ENCODE assay signal across 9 cellular contexts in the genomic region with DNA sequence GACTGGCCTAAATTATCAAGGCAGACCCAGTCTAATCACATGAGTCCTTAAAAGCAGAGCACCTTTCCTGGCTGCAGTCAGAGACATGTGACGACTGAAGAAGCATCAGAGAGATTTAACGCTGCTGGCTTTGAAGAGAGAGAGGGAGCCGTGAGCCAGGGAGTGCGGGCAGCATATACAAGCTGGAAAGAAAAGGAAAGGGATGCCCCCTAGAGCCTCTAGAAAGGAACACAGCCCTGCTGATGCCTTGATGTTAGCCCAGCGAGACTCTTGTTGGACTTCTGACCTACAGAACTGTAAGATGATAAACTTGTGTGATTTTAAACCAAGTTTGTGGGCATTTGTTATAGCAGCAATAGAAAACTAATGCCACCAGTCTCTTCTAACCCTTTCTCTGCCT. TPM values are rescaled to one million over a fixed set of nuclear protein-coding genes. Genes with fewer than 3 reads are reported as not detected.
DNase-seq lines count a peak whose midpoint lies in the region; ATAC-seq and TF ChIP-seq lines count a peak whose summit lies in the region.
"Had no signal": no experiment of that assay in that cellular context is flagged by ENCODE, and none has a peak within 500 bp of the region (broad histone marks: within the 10 kb centered on the region; RNA-seq: fewer than 3 reads in every experiment).

No MANE protein-coding gene starts in this region.

- POLR2A ChIA-PET in HCT116 (lab: Charles Lee): no interaction called here

- no TSS peak for BruUV-seq in HCT116 (replicated peaks; lab: Mats Ljungman, UMichigan)

- intact Hi-C loops in HCT116 (cut with micrococcal nuclease): no loop called here

- TF ChIP-seq CTCF in DOHH2 (IDR thresholded peaks at IDR 0.05; ENCODE audit: low read depth, low read length, poor library complexity, severe bottlenecking) (peak; percentile 45), HCT116 (IDR thresholded peaks at IDR 0.05 in 2 of 3, conservative IDR thresholded peaks at IDR 0.05 in 1 of 3; ENCODE audit: borderline replicate concordance in 1 of 3, insufficient read depth in 1 of 3, low read depth in 2 of 3, low read length in 2 of 3) (peak; percentile 24 to 47 (median 40); a peak in 4 of 6 replicates)

- H3K79me2 ChIP-seq in DOHH2 (ENCODE audit: control insufficient read depth, low read length) (no peaks in the 10 kb centered on the region), HCT116 (ENCODE audit: insufficient read depth, low read length) (no peaks in the 10 kb centered on the region)

- H4K20me1 ChIP-seq in DOHH2 (ENCODE audit: control insufficient read depth, insufficient read depth, low read depth, low read length) (no peaks in the 10 kb centered on the region), HCT116 (ENCODE audit: insufficient read depth) (no peaks in the 10 kb centered on the region)

- H2AFZ ChIP-seq in HCT116 (ENCODE audit: low read depth, low read length, poor library complexity, severe bottlenecking): no peak overlapping the region

- no peak overlapping the region for H3K4me2 ChIP-seq in DOHH2 (ENCODE audit: low read length)
- H3K4me2 ChIP-seq in HCT116 (ENCODE audit: low read length): no peak overlapping the region

- no peaks in the 10 kb centered on the region for H3K9me2 ChIP-seq in DOHH2 (replicated peaks; ENCODE audit: control insufficient read depth, low read length)
- no peaks in the 10 kb centered on the region for H3K9me2 ChIP-seq in HCT116 (ENCODE audit: insufficient read depth)

- peak; percentile 52 for TF ChIP-seq RAD21 in HCT116 (IDR thresholded peaks at IDR 0.05; ENCODE audit: low read depth)

- H3K9ac ChIP-seq in HCT116 (ENCODE audit: low read length): no peak overlapping the region

- no peaks in the 10 kb centered on the region for H3K4me1 ChIP-seq in DOHH2 (ENCODE audit: control insufficient read depth, low read length)
- no peaks in the 10 kb centered on the region for H3K4me1 ChIP-seq in HCT116 (ENCODE audit: control insufficient read depth in 1 of 2, insufficient read depth in 2 of 2, low read length in 2 of 2)

- DNase-seq in HCT116 (ENCODE audit: low read depth, low spot score) (peak; percentile 2), SK-N-DZ (ENCODE audit: low spot score) (peak; percentile 1), iPS-NIHi11 (ENCODE audit: low spot score) (peak; percentile 10), substantia nigra (lab: John Stamatoyannopoulos, UW) (no peak)
- no peak for DNase-seq in activated CD8-positive, alpha-beta memory T cell treated with anti-CD3 and anti-CD28 coated beads for 24 hours
- DNase-seq: NCI-H524 treated with DMSO at 0.1 percent for 48 hours had no signal

- TF ChIP-seq POLR2A in HCT116 (IDR thresholded peaks at IDR 0.05; ENCODE audit: borderline replicate concordance, extremely low read depth, insufficient read depth, insufficient read length): no peak

- no peak overlapping the region for H3K27ac ChIP-seq in DOHH2 (ENCODE audit: low read depth, low read length)
- no peak overlapping the region for H3K27ac ChIP-seq in HCT116 (ENCODE audit: low read depth, low read length)
- no peak overlapping the region for H3K27ac ChIP-seq in substantia nigra (ENCODE audit: low read depth, low read length, poor library complexity, severe bottlenecking)

- H3F3A ChIP-seq in DOHH2 (ENCODE audit: control insufficient read depth, insufficient read depth): no peaks in the 10 kb centered on the region

- no peak overlapping the region for H3K4me3 ChIP-seq in DOHH2 (ENCODE audit: low read length)
- no peak overlapping the region for H3K4me3 ChIP-seq in HCT116 (replicated peaks in 1 of 2; ENCODE audit: low read depth in 1 of 2, low read length in 2 of 2)

- ATAC-seq in HCT116: peak; percentile 88
- no peak for ATAC-seq in HG02642 (IDR thresholded peaks at IDR 0.05; ENCODE audit: poor library complexity, unreplicated experiment)
- no peak for ATAC-seq in HG02623 (IDR thresholded peaks at IDR 0.05; ENCODE audit: unreplicated experiment)

- H3K27me3 ChIP-seq in DOHH2 (ENCODE audit: control insufficient read depth, low read length): no peaks in the 10 kb centered on the region
- H3K27me3 ChIP-seq in HCT116 (ENCODE audit: insufficient read depth, low read length): no peaks in the 10 kb centered on the region

- H3K36me3 ChIP-seq in DOHH2 (ENCODE audit: control insufficient read depth, low read length) (peaks cover 20% of the 10 kb centered on the region), HCT116 (ENCODE audit: control insufficient read depth in 1 of 2, insufficient read depth in 2 of 2, low read length in 2 of 2) (0 out of 4 replicates have a peak, but pooled peaks cover 0 to 4% of the 10 kb centered on the region in 2 experiments)

- CTCF ChIA-PET in HCT116 (lab: Charles Lee): no interaction called here

- RAD21 ChIA-PET in HCT116 (lab: Charles Lee; ENCODE audit: low non-redundant PET in 1 of 2, low total read pairs in 2 of 2, uncharacterized antibody in 2 of 2, unreplicated experiment in 2 of 2): no interaction called here

- H3K9me3 ChIP-seq in DOHH2 (ENCODE audit: control insufficient read depth, insufficient read depth, low read length) (no peaks in the 10 kb centered on the region), HCT116 (ENCODE audit: control insufficient read depth in 1 of 2, insufficient read depth in 1 of 2, low read depth in 1 of 2, low read length in 2 of 2) (no peaks in the 10 kb centered on the region)

TF ChIP-seq in HCT116, 20 proteins besides CTCF, POLR2A, EP300 and RAD21:
- no peak for TF ChIP-seq TCF7L2 (IDR thresholded peaks at IDR 0.05; ENCODE audit: borderline replicate concordance, extremely low read depth, insufficient read depth, insufficient read length)
- TF ChIP-seq SRF (IDR thresholded peaks at IDR 0.05; ENCODE audit: low read depth): no peak
- TF ChIP-seq SP1 (IDR thresholded peaks at IDR 0.05; ENCODE audit: low read depth): no peak
- no peak for TF ChIP-seq ZNF274 (IDR thresholded peaks at IDR 0.05; ENCODE audit: low read depth, low read length)
- no peak for TF ChIP-seq CEBPB (IDR thresholded peaks at IDR 0.05; ENCODE audit: low read depth)
- TF ChIP-seq, protein P1, sequence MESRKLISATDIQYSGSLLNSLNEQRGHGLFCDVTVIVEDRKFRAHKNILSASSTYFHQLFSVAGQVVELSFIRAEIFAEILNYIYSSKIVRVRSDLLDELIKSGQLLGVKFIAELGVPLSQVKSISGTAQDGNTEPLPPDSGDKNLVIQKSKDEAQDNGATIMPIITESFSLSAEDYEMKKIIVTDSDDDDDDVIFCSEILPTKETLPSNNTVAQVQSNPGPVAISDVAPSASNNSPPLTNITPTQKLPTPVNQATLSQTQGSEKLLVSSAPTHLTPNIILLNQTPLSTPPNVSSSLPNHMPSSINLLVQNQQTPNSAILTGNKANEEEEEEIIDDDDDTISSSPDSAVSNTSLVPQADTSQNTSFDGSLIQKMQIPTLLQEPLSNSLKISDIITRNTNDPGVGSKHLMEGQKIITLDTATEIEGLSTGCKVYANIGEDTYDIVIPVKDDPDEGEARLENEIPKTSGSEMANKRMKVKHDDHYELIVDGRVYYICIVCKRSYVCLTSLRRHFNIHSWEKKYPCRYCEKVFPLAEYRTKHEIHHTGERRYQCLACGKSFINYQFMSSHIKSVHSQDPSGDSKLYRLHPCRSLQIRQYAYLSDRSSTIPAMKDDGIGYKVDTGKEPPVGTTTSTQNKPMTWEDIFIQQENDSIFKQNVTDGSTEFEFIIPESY (IDR thresholded peaks at IDR 0.05; ENCODE audit: extremely low read depth, insufficient replicate concordance, low read length): no peak
- TF ChIP-seq, protein P2, sequence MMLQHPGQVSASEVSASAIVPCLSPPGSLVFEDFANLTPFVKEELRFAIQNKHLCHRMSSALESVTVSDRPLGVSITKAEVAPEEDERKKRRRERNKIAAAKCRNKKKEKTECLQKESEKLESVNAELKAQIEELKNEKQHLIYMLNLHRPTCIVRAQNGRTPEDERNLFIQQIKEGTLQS (IDR thresholded peaks at IDR 0.05): no peak
- TF ChIP-seq POLR2AphosphoS5 (IDR thresholded peaks at IDR 0.05; ENCODE audit: low read depth, low read length): no peak
- no peak for TF ChIP-seq EZH2phosphoT487 (IDR thresholded peaks at IDR 0.05; ENCODE audit: borderline replicate concordance)
- TF ChIP-seq ELF1 (IDR thresholded peaks at IDR 0.05; ENCODE audit: borderline replicate concordance, low read depth): no peak
- TF ChIP-seq, protein P3, sequence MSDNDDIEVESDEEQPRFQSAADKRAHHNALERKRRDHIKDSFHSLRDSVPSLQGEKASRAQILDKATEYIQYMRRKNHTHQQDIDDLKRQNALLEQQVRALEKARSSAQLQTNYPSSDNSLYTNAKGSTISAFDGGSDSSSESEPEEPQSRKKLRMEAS (IDR thresholded peaks at IDR 0.05): no peak
- no peak for TF ChIP-seq CBX3 (IDR thresholded peaks at IDR 0.05; ENCODE audit: low read depth)
- TF ChIP-seq YY1 (IDR thresholded peaks at IDR 0.05; ENCODE audit: extremely low read depth, insufficient replicate concordance, low read depth, low read length): no peak
- TF ChIP-seq ZFX (IDR thresholded peaks at IDR 0.05): no peak

RNA-seq across cellular contexts. Expression of a gene that starts 58.1 kb away (rescaled TPM):
- total RNA-seq in HCT116 (2021; ENCODE audit: unreplicated experiment): 10.6 TPM
- polyA plus RNA-seq in HCT116 (2012): 4.7 and 5.5 TPM in 2 replicates
- 12.5 and 18.2 TPM in 2 replicates for polyA plus RNA-seq in SK-N-DZ (2014; cell fraction: cytosol; rRNA removed)
- polyA plus RNA-seq in SK-N-DZ (2014; cell fraction: nucleus; rRNA removed): 22.1 and 28.0 TPM in 2 replicates

RNA-seq across cellular contexts. Expression of a gene that starts 58.3 kb away (rescaled TPM):
- total RNA-seq in HCT116 (2021; ENCODE audit: unreplicated experiment): 5.5 TPM
- polyA plus RNA-seq in HCT116 (2012): 1.3 and 2.1 TPM in 2 replicates
- 12.0 and 12.6 TPM in 2 replicates for polyA plus RNA-seq in SK-N-DZ (2014; cell fraction: cytosol; rRNA removed)
- polyA plus RNA-seq in SK-N-DZ (2014; cell fraction: nucleus; rRNA removed): 5.0 and 5.2 TPM in 2 replicates

RNA-seq across cellular contexts. Expression of a gene that starts 59.7 kb away (rescaled TPM):
- total RNA-seq in HCT116 (2021; ENCODE audit: unreplicated experiment): 26.4 TPM
- 8.8 and 10.1 TPM in 2 replicates for polyA plus RNA-seq in HCT116 (2012)
- polyA plus RNA-seq in SK-N-DZ (2014; cell fraction: cytosol; rRNA removed): 6.0 and 6.7 TPM in 2 replicates
- 4.6 TPM in 2 replicates for polyA plus RNA-seq in SK-N-DZ (2014; cell fraction: nucleus; rRNA removed)

Comparison
In these comparisons a context has a peak if more than half of its experiments do, and no peak if none do; other contexts are left out.
1. DNase-seq: peak in HCT116 (single experiment), SK-N-DZ (single experiment) and iPS-NIHi11 (single experiment); none in activated CD8-positive, alpha-beta memory T cell treated with anti-CD3 and anti-CD28 coated beads for 24 hours (single experiment) and substantia nigra (0 of 49).